ENCODE assay signal across 8 cellular contexts in the genomic region with DNA sequence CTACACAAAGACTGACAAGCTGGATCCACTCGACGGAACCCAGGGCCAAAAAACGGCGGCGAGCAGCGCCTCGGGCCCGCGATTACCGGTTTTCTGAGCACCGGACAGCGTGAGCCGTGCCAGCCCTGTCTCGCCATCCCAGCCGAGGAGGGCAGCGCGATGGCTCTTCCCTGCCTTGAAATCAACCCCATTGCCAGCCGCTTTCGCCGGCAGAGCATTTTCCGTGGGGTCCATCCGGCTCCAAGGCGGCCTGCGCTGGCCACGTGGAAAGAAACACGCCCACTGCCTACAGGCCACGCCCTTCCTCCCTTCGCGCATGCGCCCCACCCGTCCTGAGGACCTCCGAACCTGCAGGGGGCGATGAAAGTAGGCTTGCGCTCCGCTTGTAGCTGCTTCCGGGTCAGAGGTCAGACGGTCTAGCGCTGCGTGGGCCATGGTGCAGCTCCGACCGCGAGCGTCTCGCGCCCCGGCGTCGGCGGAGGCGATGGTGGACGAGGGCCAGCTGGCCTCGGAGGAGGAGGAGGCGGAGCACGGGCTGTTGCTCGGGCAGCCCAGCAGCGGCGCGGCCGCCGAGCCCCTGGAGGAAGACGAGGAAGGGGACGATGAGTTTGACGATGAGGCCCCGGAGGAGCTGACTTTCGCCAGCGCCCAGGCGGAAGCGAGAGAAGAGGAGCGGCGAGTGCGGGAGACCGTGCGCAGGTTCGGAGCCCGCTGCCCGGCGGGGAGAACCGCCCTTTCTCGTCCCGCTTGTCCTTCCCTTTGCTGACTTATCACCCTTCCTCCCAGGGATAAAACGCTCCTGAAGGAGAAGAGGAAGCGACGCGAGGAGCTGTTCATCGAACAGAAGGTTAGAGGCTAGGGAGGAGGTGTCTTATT. TPM values are rescaled to one million over a fixed set of nuclear protein-coding genes. Genes with fewer than 3 reads are reported as not detected.
A peak's percentile ranks its signal among the peaks of the same experiment; 100 is the strongest.
DNase-seq lines count a peak whose midpoint lies in the region; ATAC-seq and TF ChIP-seq lines count a peak whose summit lies in the region.

Gene NOL7, plus strand, starts transcription at position 410 of the 876 bp plus-strand sequence. Its CDS starts 24 bp downstream, at position 434.

- peak within 1 kb of the TSS; percentile 56 for H3K27ac ChIP-seq in OCI-LY3 (ENCODE audit: low read length)

- DNase-seq in DMS114 treated with DMSO at 0.1 percent for 48 hours (lab: John Stamatoyannopoulos, UW; ENCODE audit: unreplicated experiment) (peak; percentile 96), HuH-7.5 (ENCODE audit: low spot score) (peak; percentile 77), activated T-cell treated with anti-CD3 and anti-CD28 coated beads for 1 hour (ENCODE audit: low read depth) (peak; percentile 99), epidermal melanocyte (ENCODE audit: insufficient read length, low spot score) (peak; percentile 83)
- peak; percentile 97 for DNase-seq in stimulated activated CD8-positive, alpha-beta memory T cell treated with anti-CD3 and anti-CD28 coated beads, Interleukin-4, amount 100 ng/mL, for 1 hour (ENCODE audit: low read depth in 2 of 2, low spot score in 1 of 2)

- H3K79me2 ChIP-seq in OCI-LY3 (ENCODE audit: low read length) = peaks cover 36% of the 10 kb centered on the region

- H3K36me3 ChIP-seq in OCI-LY3 (replicated peaks; ENCODE audit: low read depth, low read length) = peaks cover 26% of the 10 kb centered on the region

- peak; percentile 87 for ATAC-seq in GM21515 (IDR thresholded peaks at IDR 0.05; ENCODE audit: unreplicated experiment)

- H3K9me3 ChIP-seq in OCI-LY3 (ENCODE audit: insufficient read depth, low read length) (no peaks in the 10 kb centered on the region), mononuclear cell (ENCODE audit: low read depth, low read length) (no peaks in the 10 kb centered on the region)

- no peaks in the 10 kb centered on the region for H3K27me3 ChIP-seq in OCI-LY3 (ENCODE audit: low read depth, low read length)
- no peaks in the 10 kb centered on the region for H3K27me3 ChIP-seq in mononuclear cell (ENCODE audit: insufficient read depth, low read length)

- peak; percentile 62 for TF ChIP-seq CTCF in OCI-LY3 (IDR thresholded peaks at IDR 0.05; ENCODE audit: low read depth, low read length)

- H3K4me2 ChIP-seq in OCI-LY3 (ENCODE audit: low read length) = peak within 1 kb of the TSS; percentile 82

- H3K9ac ChIP-seq in OCI-LY3 (ENCODE audit: low read length) = peak within 1 kb of the TSS; percentile 85

- peaks cover 9% of the 10 kb centered on the region for H4K20me1 ChIP-seq in OCI-LY3 (ENCODE audit: insufficient read depth, low read length)

- H3K4me1 ChIP-seq in OCI-LY3 (ENCODE audit: low read length) (peaks cover 27% of the 10 kb centered on the region), mononuclear cell (ENCODE audit: insufficient read depth, low read length) (peaks cover 29% of the 10 kb centered on the region)

- H2AFZ ChIP-seq in OCI-LY3 (ENCODE audit: low read depth, low read length) = peak within 1 kb of the TSS; percentile 76

- peak within 1 kb of the TSS; percentile 97 for H3K4me3 ChIP-seq in OCI-LY3 (ENCODE audit: low read length)
- peak within 1 kb of the TSS; percentile 66 for H3K4me3 ChIP-seq in mononuclear cell (ENCODE audit: low read length)

RNA-seq across cellular contexts. Expression of gene NOL7, which starts in this region (rescaled TPM):
- 46.2 TPM for total RNA-seq in mononuclear cell

Comparison
In these comparisons a context has a peak if more than half of its experiments do, and no peak if none do; other contexts are left out.
1. Peak in every context shown above with its lines: DNase-seq, ATAC-seq, H3K4me3 ChIP-seq and H3K27ac ChIP-seq.